8 cellular contexts compared by ENCODE assay signal in the genomic region with DNA sequence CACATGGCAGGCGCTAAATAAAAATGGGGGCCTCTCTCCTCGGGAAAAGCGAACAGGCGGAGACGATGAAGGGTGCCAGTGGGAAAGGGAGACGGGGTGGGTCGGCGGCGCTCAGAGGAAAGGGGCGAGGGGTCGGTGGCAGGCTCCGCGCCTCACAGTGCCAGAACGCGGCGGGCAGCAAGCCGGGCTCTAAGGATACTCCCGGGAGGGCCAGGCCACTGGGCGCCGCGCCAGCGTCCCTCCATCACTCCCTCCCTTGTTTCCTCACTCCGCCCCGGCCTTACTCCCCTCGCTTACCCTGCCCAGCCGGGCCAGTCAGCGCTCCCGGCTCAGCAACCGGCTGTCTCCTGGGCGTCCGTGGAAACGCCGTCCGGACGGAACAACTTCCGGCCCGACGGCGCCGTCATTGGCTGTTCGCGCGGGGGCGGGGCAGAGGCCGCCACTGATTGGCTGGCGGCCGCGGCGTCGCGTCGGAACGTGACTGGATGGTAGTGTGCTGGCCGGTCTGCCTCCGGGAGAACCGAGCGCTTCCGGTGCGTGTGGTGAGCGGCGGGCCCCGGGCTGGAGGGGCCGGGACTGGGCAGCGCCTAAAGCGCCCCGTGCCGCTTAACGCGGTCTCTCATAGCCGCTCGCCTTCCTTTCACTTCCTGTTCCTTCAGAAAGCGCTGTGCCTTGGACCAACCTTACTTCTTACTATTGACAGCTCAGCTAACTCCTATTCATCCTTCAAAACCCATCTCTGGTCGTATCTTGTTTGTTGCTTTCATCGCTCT. TPM values are rescaled to one million over a fixed set of nuclear protein-coding genes. Genes with fewer than 3 reads are reported as not detected.
DNase-seq lines count a peak whose midpoint lies in the region; ATAC-seq and TF ChIP-seq lines count a peak whose summit lies in the region.

Gene WDR25, plus strand, starts transcription at position 523 of the 773 bp plus-strand sequence.

- peaks cover 21% of the 10 kb centered on the region for H3K4me1 ChIP-seq in mucosa of stomach (ENCODE audit: control insufficient read depth, insufficient read depth, low read length)

- TF ChIP-seq EP300 in Ishikawa (IDR thresholded peaks at IDR 0.05; ENCODE audit: borderline replicate concordance): 0 out of 2 replicates have a peak, but pooled peaks have one; percentile 38

- ATAC-seq in GM21619 (IDR thresholded peaks at IDR 0.05; ENCODE audit: unreplicated experiment): peak; percentile 72

- no peaks in the 10 kb centered on the region for H3K9me3 ChIP-seq in mucosa of stomach (ENCODE audit: control insufficient read depth, low read length)

- no peak for TF ChIP-seq RAD21 in Ishikawa (IDR thresholded peaks at IDR 0.05; ENCODE audit: low read depth)

- H3K4me3 ChIP-seq in epithelial cell of proximal tubule (ENCODE audit: low read depth, low read length) (peak within 1 kb of the TSS; percentile 98), mucosa of stomach (ENCODE audit: low read length) (peak within 1 kb of the TSS; percentile 72)

- H3K36me3 ChIP-seq in mucosa of stomach (ENCODE audit: control insufficient read depth, insufficient read depth, low read length): no peaks in the 10 kb centered on the region

- no peak for TF ChIP-seq CTCF in epithelial cell of proximal tubule (conservative IDR thresholded peaks at IDR 0.05; ENCODE audit: low read depth, low read length)

- H3K9ac ChIP-seq in mucosa of stomach (ENCODE audit: low read length): peak within 1 kb of the TSS; percentile 89

- DNase-seq in DMS153 treated with DMSO at 0.1 percent for 48 hours (lab: John Stamatoyannopoulos, UW; ENCODE audit: unreplicated experiment): peak; percentile 29
- peak; percentile 91 for DNase-seq in OCI-M2 (lab: John Stamatoyannopoulos, UW; ENCODE audit: unreplicated experiment)
- peak; percentile 94 for DNase-seq in activated T-cell treated with anti-CD3 and anti-CD28 coated beads for 48 hours (ENCODE audit: low read depth)
- DNase-seq in epithelial cell of proximal tubule (ENCODE audit: low read depth): no peak
- peak; percentile 94 for DNase-seq in stimulated activated CD8-positive, alpha-beta memory T cell treated with anti-CD3 and anti-CD28 coated beads, Interleukin-4, amount 100 ng/mL, for 48 hours

- no peaks in the 10 kb centered on the region for H3K27me3 ChIP-seq in mucosa of stomach (ENCODE audit: control insufficient read depth, insufficient read depth, low read length)

TF ChIP-seq in Ishikawa, 13 proteins besides CTCF, POLR2A, EP300 and RAD21:
- TF ChIP-seq FOXM1 (IDR thresholded peaks at IDR 0.05; ENCODE audit: borderline replicate concordance, low read depth) (0 out of 2 replicates have a peak, but pooled peaks have one; percentile 35), ZBTB7A (IDR thresholded peaks at IDR 0.05; ENCODE audit: low read depth) (no peak), TCF12 (IDR thresholded peaks at IDR 0.05; ENCODE audit: low read depth) (peak; percentile 72), TEAD4 (IDR thresholded peaks at IDR 0.05) (no peak), CREB1 (IDR thresholded peaks at IDR 0.05; ENCODE audit: low read depth) (peak; percentile 59), EGR1 (IDR thresholded peaks at IDR 0.05) (peak; percentile 59), TAF1 (IDR thresholded peaks at IDR 0.05; ENCODE audit: low read depth) (peak; percentile 87), YY1 (IDR thresholded peaks at IDR 0.05; ENCODE audit: low read depth) (peak; percentile 72; the same call in 1 of the 2 replicates), NFIC (IDR thresholded peaks at IDR 0.05) (peak; percentile 80), MAX (IDR thresholded peaks at IDR 0.05) (peak; percentile 80), CEBPB (IDR thresholded peaks at IDR 0.05) (no peak)
- TF ChIP-seq, protein P1, sequence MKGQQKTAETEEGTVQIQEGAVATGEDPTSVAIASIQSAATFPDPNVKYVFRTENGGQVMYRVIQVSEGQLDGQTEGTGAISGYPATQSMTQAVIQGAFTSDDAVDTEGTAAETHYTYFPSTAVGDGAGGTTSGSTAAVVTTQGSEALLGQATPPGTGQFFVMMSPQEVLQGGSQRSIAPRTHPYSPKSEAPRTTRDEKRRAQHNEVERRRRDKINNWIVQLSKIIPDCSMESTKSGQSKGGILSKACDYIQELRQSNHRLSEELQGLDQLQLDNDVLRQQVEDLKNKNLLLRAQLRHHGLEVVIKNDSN (IDR thresholded peaks at IDR 0.05): peak; percentile 75
- TF ChIP-seq, protein P2, sequence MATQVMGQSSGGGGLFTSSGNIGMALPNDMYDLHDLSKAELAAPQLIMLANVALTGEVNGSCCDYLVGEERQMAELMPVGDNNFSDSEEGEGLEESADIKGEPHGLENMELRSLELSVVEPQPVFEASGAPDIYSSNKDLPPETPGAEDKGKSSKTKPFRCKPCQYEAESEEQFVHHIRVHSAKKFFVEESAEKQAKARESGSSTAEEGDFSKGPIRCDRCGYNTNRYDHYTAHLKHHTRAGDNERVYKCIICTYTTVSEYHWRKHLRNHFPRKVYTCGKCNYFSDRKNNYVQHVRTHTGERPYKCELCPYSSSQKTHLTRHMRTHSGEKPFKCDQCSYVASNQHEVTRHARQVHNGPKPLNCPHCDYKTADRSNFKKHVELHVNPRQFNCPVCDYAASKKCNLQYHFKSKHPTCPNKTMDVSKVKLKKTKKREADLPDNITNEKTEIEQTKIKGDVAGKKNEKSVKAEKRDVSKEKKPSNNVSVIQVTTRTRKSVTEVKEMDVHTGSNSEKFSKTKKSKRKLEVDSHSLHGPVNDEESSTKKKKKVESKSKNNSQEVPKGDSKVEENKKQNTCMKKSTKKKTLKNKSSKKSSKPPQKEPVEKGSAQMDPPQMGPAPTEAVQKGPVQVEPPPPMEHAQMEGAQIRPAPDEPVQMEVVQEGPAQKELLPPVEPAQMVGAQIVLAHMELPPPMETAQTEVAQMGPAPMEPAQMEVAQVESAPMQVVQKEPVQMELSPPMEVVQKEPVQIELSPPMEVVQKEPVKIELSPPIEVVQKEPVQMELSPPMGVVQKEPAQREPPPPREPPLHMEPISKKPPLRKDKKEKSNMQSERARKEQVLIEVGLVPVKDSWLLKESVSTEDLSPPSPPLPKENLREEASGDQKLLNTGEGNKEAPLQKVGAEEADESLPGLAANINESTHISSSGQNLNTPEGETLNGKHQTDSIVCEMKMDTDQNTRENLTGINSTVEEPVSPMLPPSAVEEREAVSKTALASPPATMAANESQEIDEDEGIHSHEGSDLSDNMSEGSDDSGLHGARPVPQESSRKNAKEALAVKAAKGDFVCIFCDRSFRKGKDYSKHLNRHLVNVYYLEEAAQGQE (IDR thresholded peaks at IDR 0.05; ENCODE audit: low read depth): no peak
TF ChIP-seq in Ishikawa: peak in this region for 9.

RNA-seq across cellular contexts. Expression of gene WDR25, which starts in this region (rescaled TPM):
- 12.9 and 13.0 TPM in 2 replicates for total RNA-seq in epithelial cell of proximal tubule
